8 cellular contexts compared by ENCODE assay signal in genomic region chr11:69048718-69049489, GRCh38. TPM values are rescaled to one million over a fixed set of nuclear protein-coding genes. Genes with fewer than 3 reads are reported as not detected.
DNase-seq lines count a peak whose midpoint lies in the region; ATAC-seq and TF ChIP-seq lines count a peak whose summit lies in the region.

TPCN2 (plus strand) TSS chr11:69048932; CDS start chr11:69048998, 66 bp downstream.

- peak within 1 kb of the TSS; percentile 81 for H3K4me3 ChIP-seq in AG04450 (ENCODE audit: low read depth, low read length)
- H3K4me3 ChIP-seq in WI38 (ENCODE audit: low read depth, low read length) = peak within 1 kb of the TSS; percentile 83
- peak within 1 kb of the TSS; percentile 72 to 82 (median 76) for H3K4me3 ChIP-seq in mammary epithelial cell (replicated peaks in 1 of 3; ENCODE audit: insufficient read depth in 1 of 3, low read depth in 2 of 3, low read length in 3 of 3)
- peak within 1 kb of the TSS; percentile 79 for H3K4me3 ChIP-seq in smooth muscle cell

- peak within 1 kb of the TSS; percentile 86 for H2AFZ ChIP-seq in mammary epithelial cell (ENCODE audit: low read depth, low read length)
- peak within 1 kb of the TSS; percentile 87 for H2AFZ ChIP-seq in smooth muscle cell (ENCODE audit: low read depth)

- no peaks in the 10 kb centered on the region for H3K36me3 ChIP-seq in mammary epithelial cell (ENCODE audit: insufficient read depth, low read length)
- H3K36me3 ChIP-seq in smooth muscle cell (ENCODE audit: low read depth) = no peaks in the 10 kb centered on the region

- dilution Hi-C loops in mammary epithelial cell (cut with HindIII; ENCODE audit: low sequenced_read_pairs) = no loop called here

- TF ChIP-seq CTCF in AG04450 (IDR thresholded peaks at IDR 0.05; ENCODE audit: low read depth, low read length) (no peak), WI38 (IDR thresholded peaks at IDR 0.05; ENCODE audit: low read depth, low read length) (no peak), mammary epithelial cell (conservative IDR thresholded peaks at IDR 0.05 in 1 of 2, IDR thresholded peaks at IDR 0.05 in 1 of 2; ENCODE audit: extremely low read depth in 1 of 2, insufficient read depth in 1 of 2, low read depth in 1 of 2, low read length in 2 of 2) (no peak), smooth muscle cell (IDR thresholded peaks at IDR 0.05; ENCODE audit: borderline replicate concordance, insufficient read depth, poor library complexity, severe bottlenecking) (no peak)

- no peak within 1 kb of the TSS for H3K27ac ChIP-seq in AG04450 (ENCODE audit: low read depth, low read length)
- peak within 1 kb of the TSS; percentile 70 for H3K27ac ChIP-seq in mammary epithelial cell (ENCODE audit: insufficient read depth, low read depth, low read length)
- H3K27ac ChIP-seq in smooth muscle cell (ENCODE audit: low read depth) = no peak within 1 kb of the TSS

- 0% methylated on average over 13 of the region's 76 CpGs for WGBS in mammary epithelial cell (ENCODE audit: low coverage, missing lambda C conversion rate)
- under 1% methylated on average over 68 of the region's 76 CpGs for WGBS in smooth muscle cell (ENCODE audit: low lambda C conversion rate)

- no peaks in the 10 kb centered on the region for H3K9me3 ChIP-seq in AG04450 (ENCODE audit: control insufficient read depth, insufficient read depth, low read length)
- H3K9me3 ChIP-seq in mammary epithelial cell (replicated peaks; ENCODE audit: insufficient read depth, low read length) = no peaks in the 10 kb centered on the region
- no peaks in the 10 kb centered on the region for H3K9me3 ChIP-seq in smooth muscle cell (replicated peaks; ENCODE audit: low read depth)

- in situ Hi-C loops in mammary epithelial cell (cut with MboI; ENCODE audit: low sequenced_read_pairs in 2 of 2) = no loop called here

- H3K79me2 ChIP-seq in mammary epithelial cell (ENCODE audit: insufficient read depth, low read length) (peaks cover 50% of the 10 kb centered on the region), smooth muscle cell (ENCODE audit: low read depth) (peaks cover 29% of the 10 kb centered on the region)

- H3K4me1 ChIP-seq in mammary epithelial cell (ENCODE audit: insufficient read depth, low read length) (peaks cover 8% of the 10 kb centered on the region), smooth muscle cell (ENCODE audit: low read depth) (peaks cover 11% of the 10 kb centered on the region)

- H3K4me2 ChIP-seq in mammary epithelial cell (ENCODE audit: insufficient read depth, low read depth, low read length) = peak within 1 kb of the TSS; percentile 86
- peak within 1 kb of the TSS; percentile 92 for H3K4me2 ChIP-seq in smooth muscle cell

- H3K9ac ChIP-seq in mammary epithelial cell (ENCODE audit: insufficient read depth, low read length) (peak within 1 kb of the TSS; percentile 88), smooth muscle cell (ENCODE audit: low read depth) (peak within 1 kb of the TSS; percentile 88)

- H4K20me1 ChIP-seq in mammary epithelial cell (ENCODE audit: insufficient read depth, low read length) (no peaks in the 10 kb centered on the region), smooth muscle cell (ENCODE audit: low read depth) (peaks cover 30% of the 10 kb centered on the region)

- peak; percentile 92 for DNase-seq in AG04450 (ENCODE audit: low read depth, low spot score)
- peak; percentile 95 for DNase-seq in NCI-H2227 treated with DMSO at 0.1 percent for 48 hours (lab: John Stamatoyannopoulos, UW)
- DNase-seq in mammary epithelial cell = peak; percentile 92
- peak; percentile 100 for DNase-seq in iPS-NIHi7 (ENCODE audit: extremely low spot score)
- peak; percentile 76 for DNase-seq in smooth muscle cell (lab: John Stamatoyannopoulos, UW; ENCODE audit: unreplicated experiment)

- H3K27me3 ChIP-seq in AG04450 (ENCODE audit: control insufficient read depth, insufficient read depth, low read length) (no peaks in the 10 kb centered on the region), mammary epithelial cell (ENCODE audit: insufficient read depth, low read length) (no peaks in the 10 kb centered on the region), smooth muscle cell (ENCODE audit: low read depth) (no peaks in the 10 kb centered on the region)

- H3F3A ChIP-seq in smooth muscle cell (ENCODE audit: low read depth) = peaks cover 11% of the 10 kb centered on the region

- CTCF ChIA-PET in AG04450 (lab: Charles Lee) (interaction anchor here (0.9 to 2.2 kb wide), 3 partner anchors 36 to 51 kb away, joined by 3 to 9 read pairs (median 4); partner anchors contain the start of gene MRGPRF), mammary epithelial cell (lab: Charles Lee; ENCODE audit: low non-redundant PET) (interaction anchor here (0.7 kb wide), 1 partner anchor 253 kb away, joined by 3 read pairs; no protein-coding TSS in a partner anchor)

- intact Hi-C loops in mammary epithelial cell (cut with micrococcal nuclease) = no loop called here

- ATAC-seq in GM18907 (IDR thresholded peaks at IDR 0.05; ENCODE audit: unreplicated experiment) (peak; percentile 79), HG03159 (IDR thresholded peaks at IDR 0.05; ENCODE audit: unreplicated experiment) (peak; percentile 87)

- BruUV-seq in mammary epithelial cell (replicated peaks; lab: Mats Ljungman, UMichigan) = no TSS peak

- POLR2A ChIA-PET in AG04450 (lab: Yijun Ruan, JAX) = interaction anchor here (0.7 to 1.7 kb wide), 8 partner anchors 17 to 590 kb away, joined by 3 to 15 read pairs (median 4); partner anchors contain the start of gene MRGPRF

RNA-seq across cellular contexts. Expression of gene TPCN2, which starts in this region (rescaled TPM):
- polyA plus RNA-seq in AG04450 (2011; rRNA removed) (6.4 and 7.4 TPM in 2 replicates), mammary epithelial cell (10.7 TPM), smooth muscle cell (10.5 and 13.6 TPM in 2 replicates)
- polyA minus RNA-seq in AG04450 (2011; rRNA and poly(A)+ RNA removed) = 8.6 and 11.1 TPM in 2 replicates
- total RNA-seq in mammary epithelial cell (10 to 100 TPM; 12.7 to 16.1 TPM), smooth muscle cell (5.9 and 7.4 TPM in 2 replicates)
- 12.0 TPM for polyA minus RNA-seq in mammary epithelial cell
